Comparison of ENCODE assay signal across 2 cellular contexts in the genomic region with DNA sequence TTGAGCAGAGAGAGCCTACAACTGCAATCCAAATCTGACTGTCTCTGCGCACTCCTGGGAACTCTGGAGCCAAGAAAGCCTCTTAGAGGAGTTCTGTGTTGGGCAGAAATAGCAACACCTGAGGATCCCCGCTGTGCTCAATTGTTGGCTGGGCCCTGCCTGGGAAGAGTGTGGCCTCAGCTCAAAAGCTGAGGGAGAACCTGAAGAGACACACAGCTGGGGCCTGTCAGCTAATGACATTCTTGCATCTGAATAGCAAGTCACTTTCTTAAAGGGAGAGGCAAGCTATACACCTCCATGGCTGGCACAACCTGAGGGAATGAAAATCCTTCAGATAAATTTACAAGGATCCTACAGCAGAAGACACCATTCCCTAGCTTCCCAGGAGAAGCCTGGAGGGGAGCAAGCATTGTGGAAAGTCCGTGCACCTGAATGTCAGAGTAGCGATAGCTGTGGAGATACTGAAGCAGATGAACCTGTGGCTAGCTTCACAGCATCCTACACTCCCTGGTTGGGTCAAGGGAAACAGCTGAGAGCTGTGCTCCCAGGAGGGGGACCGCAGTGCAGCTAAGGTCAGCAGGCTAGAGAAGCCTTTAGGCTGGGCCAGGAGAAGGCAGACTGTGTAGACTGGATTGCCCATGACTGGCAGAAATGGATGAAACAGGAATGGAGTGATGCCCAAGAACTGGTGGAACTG.
TF ChIP-seq lines count a peak whose summit lies in the region.

No MANE protein-coding gene starts in this region.

TF ChIP-seq in GM23338, 12 proteins besides CTCF, POLR2A, EP300 and RAD21 (continued from another document):
- TF ChIP-seq ZNF462 (CRISPR knock-in tag; IDR thresholded peaks at IDR 0.05), result peak; percentile 97

TF ChIP-seq in WTC11, 78 proteins besides CTCF, POLR2A, EP300 and RAD21 (continued from another document):
- TF ChIP-seq, protein P1, sequence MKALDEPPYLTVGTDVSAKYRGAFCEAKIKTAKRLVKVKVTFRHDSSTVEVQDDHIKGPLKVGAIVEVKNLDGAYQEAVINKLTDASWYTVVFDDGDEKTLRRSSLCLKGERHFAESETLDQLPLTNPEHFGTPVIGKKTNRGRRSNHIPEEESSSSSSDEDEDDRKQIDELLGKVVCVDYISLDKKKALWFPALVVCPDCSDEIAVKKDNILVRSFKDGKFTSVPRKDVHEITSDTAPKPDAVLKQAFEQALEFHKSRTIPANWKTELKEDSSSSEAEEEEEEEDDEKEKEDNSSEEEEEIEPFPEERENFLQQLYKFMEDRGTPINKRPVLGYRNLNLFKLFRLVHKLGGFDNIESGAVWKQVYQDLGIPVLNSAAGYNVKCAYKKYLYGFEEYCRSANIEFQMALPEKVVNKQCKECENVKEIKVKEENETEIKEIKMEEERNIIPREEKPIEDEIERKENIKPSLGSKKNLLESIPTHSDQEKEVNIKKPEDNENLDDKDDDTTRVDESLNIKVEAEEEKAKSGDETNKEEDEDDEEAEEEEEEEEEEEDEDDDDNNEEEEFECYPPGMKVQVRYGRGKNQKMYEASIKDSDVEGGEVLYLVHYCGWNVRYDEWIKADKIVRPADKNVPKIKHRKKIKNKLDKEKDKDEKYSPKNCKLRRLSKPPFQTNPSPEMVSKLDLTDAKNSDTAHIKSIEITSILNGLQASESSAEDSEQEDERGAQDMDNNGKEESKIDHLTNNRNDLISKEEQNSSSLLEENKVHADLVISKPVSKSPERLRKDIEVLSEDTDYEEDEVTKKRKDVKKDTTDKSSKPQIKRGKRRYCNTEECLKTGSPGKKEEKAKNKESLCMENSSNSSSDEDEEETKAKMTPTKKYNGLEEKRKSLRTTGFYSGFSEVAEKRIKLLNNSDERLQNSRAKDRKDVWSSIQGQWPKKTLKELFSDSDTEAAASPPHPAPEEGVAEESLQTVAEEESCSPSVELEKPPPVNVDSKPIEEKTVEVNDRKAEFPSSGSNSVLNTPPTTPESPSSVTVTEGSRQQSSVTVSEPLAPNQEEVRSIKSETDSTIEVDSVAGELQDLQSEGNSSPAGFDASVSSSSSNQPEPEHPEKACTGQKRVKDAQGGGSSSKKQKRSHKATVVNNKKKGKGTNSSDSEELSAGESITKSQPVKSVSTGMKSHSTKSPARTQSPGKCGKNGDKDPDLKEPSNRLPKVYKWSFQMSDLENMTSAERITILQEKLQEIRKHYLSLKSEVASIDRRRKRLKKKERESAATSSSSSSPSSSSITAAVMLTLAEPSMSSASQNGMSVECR (CRISPR knock-in tag; IDR thresholded peaks at IDR 0.05; ENCODE audit: borderline replicate concordance), result 0 out of 2 replicates have a peak, but pooled peaks have one; percentile 40
- TF ChIP-seq, protein P2, sequence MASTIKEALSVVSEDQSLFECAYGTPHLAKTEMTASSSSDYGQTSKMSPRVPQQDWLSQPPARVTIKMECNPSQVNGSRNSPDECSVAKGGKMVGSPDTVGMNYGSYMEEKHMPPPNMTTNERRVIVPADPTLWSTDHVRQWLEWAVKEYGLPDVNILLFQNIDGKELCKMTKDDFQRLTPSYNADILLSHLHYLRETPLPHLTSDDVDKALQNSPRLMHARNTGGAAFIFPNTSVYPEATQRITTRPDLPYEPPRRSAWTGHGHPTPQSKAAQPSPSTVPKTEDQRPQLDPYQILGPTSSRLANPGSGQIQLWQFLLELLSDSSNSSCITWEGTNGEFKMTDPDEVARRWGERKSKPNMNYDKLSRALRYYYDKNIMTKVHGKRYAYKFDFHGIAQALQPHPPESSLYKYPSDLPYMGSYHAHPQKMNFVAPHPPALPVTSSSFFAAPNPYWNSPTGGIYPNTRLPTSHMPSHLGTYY (CRISPR knock-in tag; IDR thresholded peaks at IDR 0.05), result 0 out of 2 replicates have a peak, but pooled peaks have one; percentile 11
- TF ChIP-seq, protein P3, sequence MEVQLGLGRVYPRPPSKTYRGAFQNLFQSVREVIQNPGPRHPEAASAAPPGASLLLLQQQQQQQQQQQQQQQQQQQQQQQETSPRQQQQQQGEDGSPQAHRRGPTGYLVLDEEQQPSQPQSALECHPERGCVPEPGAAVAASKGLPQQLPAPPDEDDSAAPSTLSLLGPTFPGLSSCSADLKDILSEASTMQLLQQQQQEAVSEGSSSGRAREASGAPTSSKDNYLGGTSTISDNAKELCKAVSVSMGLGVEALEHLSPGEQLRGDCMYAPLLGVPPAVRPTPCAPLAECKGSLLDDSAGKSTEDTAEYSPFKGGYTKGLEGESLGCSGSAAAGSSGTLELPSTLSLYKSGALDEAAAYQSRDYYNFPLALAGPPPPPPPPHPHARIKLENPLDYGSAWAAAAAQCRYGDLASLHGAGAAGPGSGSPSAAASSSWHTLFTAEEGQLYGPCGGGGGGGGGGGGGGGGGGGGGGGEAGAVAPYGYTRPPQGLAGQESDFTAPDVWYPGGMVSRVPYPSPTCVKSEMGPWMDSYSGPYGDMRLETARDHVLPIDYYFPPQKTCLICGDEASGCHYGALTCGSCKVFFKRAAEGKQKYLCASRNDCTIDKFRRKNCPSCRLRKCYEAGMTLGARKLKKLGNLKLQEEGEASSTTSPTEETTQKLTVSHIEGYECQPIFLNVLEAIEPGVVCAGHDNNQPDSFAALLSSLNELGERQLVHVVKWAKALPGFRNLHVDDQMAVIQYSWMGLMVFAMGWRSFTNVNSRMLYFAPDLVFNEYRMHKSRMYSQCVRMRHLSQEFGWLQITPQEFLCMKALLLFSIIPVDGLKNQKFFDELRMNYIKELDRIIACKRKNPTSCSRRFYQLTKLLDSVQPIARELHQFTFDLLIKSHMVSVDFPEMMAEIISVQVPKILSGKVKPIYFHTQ (CRISPR knock-in tag; IDR thresholded peaks at IDR 0.05), result no peak
- TF ChIP-seq ZNF396 (CRISPR knock-in tag; IDR thresholded peaks at IDR 0.05; ENCODE audit: borderline replicate concordance) (peak; percentile 74; the same call in 1 of the 2 replicates), MYBL2 (CRISPR knock-in tag; IDR thresholded peaks at IDR 0.05) (no peak), TEAD1 (CRISPR knock-in tag; IDR thresholded peaks at IDR 0.05) (peak; percentile 70)
